ENCODE assay signal across 10 cellular contexts in genomic region chr21:40466893-40467483, GRCh38.
DNase-seq lines count a peak whose midpoint lies in the region; ATAC-seq and TF ChIP-seq lines count a peak whose summit lies in the region.
"Had no signal": no experiment of that assay in that cellular context is flagged by ENCODE, and none has a peak within 500 bp of the region (broad histone marks: within the 10 kb centered on the region; RNA-seq: fewer than 3 reads in every experiment).

No MANE protein-coding gene starts in this region.

- no peaks in the 10 kb centered on the region for H3K36me3 Mint-ChIP-seq in progenitor cell of endocrine pancreas (ENCODE audit: insufficient read depth)

- TF ChIP-seq CTCF in progenitor cell of endocrine pancreas (IDR thresholded peaks at IDR 0.05; ENCODE audit: unreplicated experiment), result peak; percentile 70

- no peak overlapping the region for H3K4me3 Mint-ChIP-seq in progenitor cell of endocrine pancreas (ENCODE audit: low read depth)

- H3K27me3 Mint-ChIP-seq in progenitor cell of endocrine pancreas, result peaks cover 8% of the 10 kb centered on the region

- no peak overlapping the region for H3K27ac Mint-ChIP-seq in progenitor cell of endocrine pancreas

- peak; percentile 48 for DNase-seq in DMS153 treated with DMSO at 0.1 percent for 48 hours (lab: John Stamatoyannopoulos, UW; ENCODE audit: unreplicated experiment)
- no peak for DNase-seq in DMS153 (lab: John Stamatoyannopoulos, UW)
- DNase-seq in NCI-H526 treated with DMSO at 0.1 percent for 48 hours (lab: John Stamatoyannopoulos, UW), result peak; percentile 2
- peak; percentile 32 for DNase-seq in dedifferentiated amniotic fluid mesenchymal stem cell (ENCODE audit: extremely low spot score)
- no peak for DNase-seq in progenitor cell of endocrine pancreas (ENCODE audit: low spot score, unreplicated experiment)
- no peak for DNase-seq in foreskin melanocyte
- DNase-seq: 8988T; activated naive CD4-positive, alpha-beta T cell had no signal

- ATAC-seq in GM18873 (IDR thresholded peaks at IDR 0.05; ENCODE audit: low FRiP score, unreplicated experiment), result no peak
- ATAC-seq in GM21367 (IDR thresholded peaks at IDR 0.05; ENCODE audit: unreplicated experiment), result no peak

- H3K4me1 Mint-ChIP-seq in progenitor cell of endocrine pancreas (ENCODE audit: low read depth), result peaks cover 11% of the 10 kb centered on the region

- H3K9me3 Mint-ChIP-seq in progenitor cell of endocrine pancreas (ENCODE audit: low read depth), result no peaks in the 10 kb centered on the region

Comparison
In these comparisons a context has a peak if more than half of its experiments do, and no peak if none do; other contexts are left out.
1. DNase-seq: peak in DMS153 treated with DMSO at 0.1 percent for 48 hours (single experiment), NCI-H526 treated with DMSO at 0.1 percent for 48 hours (single experiment) and dedifferentiated amniotic fluid mesenchymal stem cell (single experiment); none in DMS153 (single experiment), progenitor cell of endocrine pancreas (single experiment) and foreskin melanocyte (single experiment).